In the genomic region with DNA sequence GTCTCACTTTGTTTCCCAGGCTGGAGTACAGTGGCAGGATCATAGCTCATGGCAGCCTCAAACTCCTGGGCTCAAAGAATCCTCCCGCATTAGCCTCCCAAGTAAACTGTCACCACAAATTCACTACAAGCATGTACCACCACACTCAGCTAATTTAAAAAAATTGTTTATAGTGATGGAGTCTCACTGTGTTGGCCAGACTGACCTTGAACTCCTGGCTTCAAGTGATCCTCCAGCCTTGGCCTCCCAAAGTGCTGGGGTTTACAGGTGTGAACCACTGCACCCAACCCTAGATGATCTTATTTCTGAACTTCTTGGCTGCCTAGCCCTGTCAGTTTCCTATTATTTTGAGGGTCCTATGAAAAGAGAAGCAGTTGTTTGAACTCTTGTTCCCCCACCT, we compare ENCODE assay signal across 30 cellular contexts. TPM values are rescaled to one million over a fixed set of nuclear protein-coding genes. Genes with fewer than 3 reads are reported as not detected.
"Had no signal": no experiment of that assay in that cellular context is flagged by ENCODE, and none has a peak within 500 bp of the region (broad histone marks: within the 10 kb centered on the region; RNA-seq: fewer than 3 reads in every experiment).

No MANE protein-coding gene starts in this region.

- H3K27ac ChIP-seq: pancreas, prostate gland, testis, transverse colon had no signal

- H3K9me3 Mint-ChIP-seq: naive thymus-derived CD8-positive, alpha-beta T cell; nephron; neural crest cell; stimulated activated effector memory CD8-positive, alpha-beta T cell treated with anti-CD3 and anti-CD28 coated beads, Interleukin-12 subunit alpha, Interleukin-12 subunit beta, amount 100 ng/mL, for 72 hours had no signal

- H3K4me1 Mint-ChIP-seq: naive thymus-derived CD8-positive, alpha-beta T cell; nephron; stimulated activated effector memory CD8-positive, alpha-beta T cell treated with anti-CD3 and anti-CD28 coated beads, Interleukin-12 subunit alpha, Interleukin-12 subunit beta, amount 100 ng/mL, for 72 hours had no signal

- H3K27ac Mint-ChIP-seq: naive thymus-derived CD8-positive, alpha-beta T cell; nephron; stimulated activated effector memory CD8-positive, alpha-beta T cell treated with anti-CD3 and anti-CD28 coated beads, Interleukin-12 subunit alpha, Interleukin-12 subunit beta, amount 100 ng/mL, for 72 hours had no signal

- H3K36me3 ChIP-seq: pancreas, prostate gland had no signal

- ATAC-seq: left cardiac atrium; left lobe of liver; left ventricle myocardium superior; lower lobe of right lung; naive thymus-derived CD8-positive, alpha-beta T cell; pancreas; right cardiac atrium; stimulated activated effector memory CD8-positive, alpha-beta T cell treated with anti-CD3 and anti-CD28 coated beads, Interleukin-12 subunit alpha, Interleukin-12 subunit beta, amount 100 ng/mL, for 72 hours had no signal

- H3K27me3 Mint-ChIP-seq: naive thymus-derived CD8-positive, alpha-beta T cell had no signal

- DNase-seq: hippocampal formation; kidney glomerular epithelial cell; left cardiac atrium; left ventricle myocardium superior; lower lobe of right lung; mammary epithelial cell; mesenchymal stem cell; naive thymus-derived CD8-positive, alpha-beta T cell; nucleus accumbens; pancreas; posterior cingulate gyrus; retina; right cardiac atrium; sigmoid colon; small intestine; spleen; stimulated activated CD4-positive, alpha-beta T cell treated with anti-CD3 and anti-CD28 coated beads, Interleukin-4, amount 100 ng/mL, for 24 hours; stimulated activated naive CD4-positive, alpha-beta T cell; stomach; testis; thyroid gland; transverse colon; upper lobe of left lung had no signal

- H3K4me1 ChIP-seq: lower lobe of right lung, pancreas, prostate gland, sigmoid colon had no signal

- H3K27me3 ChIP-seq: pancreas, sigmoid colon, spleen, stomach, testis, thyroid gland, transverse colon, upper lobe of left lung had no signal

- H3K4me3 Mint-ChIP-seq: naive thymus-derived CD8-positive, alpha-beta T cell; nephron; neural crest cell; stimulated activated effector memory CD8-positive, alpha-beta T cell treated with anti-CD3 and anti-CD28 coated beads, Interleukin-12 subunit alpha, Interleukin-12 subunit beta, amount 100 ng/mL, for 72 hours had no signal

- H3K9me3 ChIP-seq: lower lobe of right lung, pancreas, prostate gland, sigmoid colon, spleen, stomach, testis, thyroid gland, transverse colon, upper lobe of left lung had no signal

- H3K4me3 ChIP-seq: lower lobe of right lung, pancreas, prostate gland, sigmoid colon, spleen, stomach, testis, thyroid gland, transverse colon, upper lobe of left lung had no signal

RNA-seq across cellular contexts. Expression of gene ABCG5, which starts 50.0 kb away (rescaled TPM):
- total RNA-seq: left cardiac atrium; left ventricle myocardium superior; lower lobe of right lung; mammary epithelial cell; naive thymus-derived CD8-positive, alpha-beta T cell; neural crest cell; osteoblast; prostate gland; right cardiac atrium; sigmoid colon; testis; thyroid gland; transverse colon; urinary bladder had no signal

RNA-seq across cellular contexts. Expression of gene ABCG8, which starts 50.1 kb away (rescaled TPM):
- total RNA-seq: left cardiac atrium; left ventricle myocardium superior; lower lobe of right lung; mammary epithelial cell; naive thymus-derived CD8-positive, alpha-beta T cell; neural crest cell; osteoblast; right cardiac atrium; sigmoid colon; thyroid gland; urinary bladder had no signal
